In genomic region chr2:44766220-44766619, GRCh38 we compare ENCODE assay signal across 18 cellular contexts.
DNase-seq lines count a peak whose midpoint lies in the region; ATAC-seq and TF ChIP-seq lines count a peak whose summit lies in the region.
"Had no signal": no experiment of that assay in that cellular context is flagged by ENCODE, and none has a peak within 500 bp of the region (broad histone marks: within the 10 kb centered on the region; RNA-seq: fewer than 3 reads in every experiment).

No MANE protein-coding gene starts in this region.

- ATAC-seq in HG02588 (IDR thresholded peaks at IDR 0.05; ENCODE audit: unreplicated experiment), result no peak
- ATAC-seq: HepG2 had no signal

- no peak for TF ChIP-seq POLR2A in Peyer's patch (IDR thresholded peaks at IDR 0.05)

- no peak for TF ChIP-seq CTCF in WERI-Rb-1 (IDR thresholded peaks at IDR 0.05; ENCODE audit: low read depth, low read length)
- no peak for TF ChIP-seq CTCF in Peyer's patch (IDR thresholded peaks at IDR 0.05)

- H3K4me1 ChIP-seq in Peyer's patch, result no peaks in the 10 kb centered on the region

- no peaks in the 10 kb centered on the region for H3K9me3 ChIP-seq in WERI-Rb-1 (ENCODE audit: severe bottlenecking)
- no peaks in the 10 kb centered on the region for H3K9me3 ChIP-seq in Peyer's patch
- H3K9me3 ChIP-seq: BE2C had no signal

- DNase-seq in WERI-Rb-1 (no peak), astrocyte of the hippocampus (ENCODE audit: low read depth, low spot score) (peak; percentile 40), fibroblast of peridontal ligament (ENCODE audit: extremely low read depth) (peak; percentile 21), stromal cell of bone marrow (ENCODE audit: low read depth) (peak; percentile 31), Peyer's patch (no peak)
- DNase-seq in stimulated activated CD4-positive, alpha-beta T cell treated with anti-CD3 and anti-CD28 coated beads, Interleukin-1b, Interleukin-23, amount 100 ng/mL, for 48 hours, result no peak
- DNase-seq: ACHN; BE2C; C1 segment of cervical spinal cord; CD4-positive, CD25-positive, alpha-beta regulatory T cell; CD8-positive, alpha-beta memory T cell; COR-L47; DMS 273 treated with DMSO at 0.1 percent for 48 hours; DMS53; DND-41; H9 had no signal

- H3K4me3 ChIP-seq in WERI-Rb-1 (ENCODE audit: low read depth, low read length) (no peak overlapping the region), Peyer's patch (no peak overlapping the region)

- no peaks in the 10 kb centered on the region for H3K27me3 ChIP-seq in WERI-Rb-1 (ENCODE audit: insufficient read depth, low read depth, severe bottlenecking)
- no peaks in the 10 kb centered on the region for H3K27me3 ChIP-seq in Peyer's patch
- H3K27me3 ChIP-seq: BE2C had no signal

- H3K27ac ChIP-seq in WERI-Rb-1 (peak overlapping the region; percentile 92; the same call in 1 of the 2 replicates), Peyer's patch (no peak overlapping the region)

- H3K36me3 ChIP-seq in WERI-Rb-1 (no peaks in the 10 kb centered on the region), Peyer's patch (no peaks in the 10 kb centered on the region)
- H3K36me3 ChIP-seq: BE2C had no signal

Comparison
In these comparisons a context has a peak if more than half of its experiments do, and no peak if none do; other contexts are left out.
1. DNase-seq: peak in astrocyte of the hippocampus (single experiment), fibroblast of peridontal ligament (single experiment) and stromal cell of bone marrow (single experiment); none in WERI-Rb-1 (single experiment), stimulated activated CD4-positive, alpha-beta T cell treated with anti-CD3 and anti-CD28 coated beads, Interleukin-1b, Interleukin-23, amount 100 ng/mL, for 48 hours (single experiment) and Peyer's patch (0 of 3).